Comparison of ENCODE assay signal across 2 cellular contexts in the genomic region with DNA sequence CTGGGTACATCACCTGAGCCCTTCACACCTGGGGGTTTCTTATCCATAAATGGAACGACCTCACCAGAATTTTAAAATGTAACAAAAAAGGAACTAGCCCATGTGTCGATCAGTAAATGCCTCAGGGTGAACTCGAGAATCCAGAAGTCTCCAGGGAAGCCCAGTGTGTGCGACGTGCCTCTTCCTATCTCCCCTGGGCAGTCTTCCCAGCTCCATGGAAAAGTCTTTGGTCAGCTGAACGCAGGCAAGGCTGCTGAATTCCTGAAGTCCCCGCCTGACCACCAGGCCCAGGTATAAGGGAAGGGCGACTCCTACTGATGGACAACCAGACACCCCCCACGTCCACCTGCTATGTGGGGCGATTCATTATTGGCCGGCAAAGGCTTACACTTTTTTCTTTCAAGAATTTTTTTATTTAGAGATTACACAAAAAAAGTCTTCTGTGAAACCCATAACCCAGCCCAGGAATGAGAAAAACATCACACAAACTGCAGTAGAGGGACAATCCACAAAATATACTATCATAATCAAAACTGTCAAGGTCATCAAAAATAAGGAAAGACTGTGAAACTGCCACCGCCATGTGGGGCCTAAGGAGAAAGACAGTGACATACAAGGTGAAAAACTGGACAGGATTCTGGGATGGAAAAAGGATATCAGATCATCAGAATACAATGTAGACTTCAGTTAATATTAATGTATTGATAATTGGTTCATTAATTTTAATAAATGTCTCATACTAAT.
TF ChIP-seq lines count a peak whose summit lies in the region.

No MANE protein-coding gene starts in this region.

TF ChIP-seq in A549, 52 proteins besides CTCF, POLR2A, EP300 and RAD21 (continued from another document):
- TF ChIP-seq, protein P1, sequence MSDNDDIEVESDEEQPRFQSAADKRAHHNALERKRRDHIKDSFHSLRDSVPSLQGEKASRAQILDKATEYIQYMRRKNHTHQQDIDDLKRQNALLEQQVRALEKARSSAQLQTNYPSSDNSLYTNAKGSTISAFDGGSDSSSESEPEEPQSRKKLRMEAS (IDR thresholded peaks at IDR 0.05): no peak
- TF ChIP-seq, protein P2, sequence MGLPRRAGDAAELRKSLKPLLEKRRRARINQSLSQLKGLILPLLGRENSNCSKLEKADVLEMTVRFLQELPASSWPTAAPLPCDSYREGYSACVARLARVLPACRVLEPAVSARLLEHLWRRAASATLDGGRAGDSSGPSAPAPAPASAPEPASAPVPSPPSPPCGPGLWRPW (IDR thresholded peaks at IDR 0.05): no peak
- no peak for TF ChIP-seq E2F6 (IDR thresholded peaks at IDR 0.05; ENCODE audit: borderline replicate concordance, low read depth)
TF ChIP-seq in A549: peak in this region for 1.

TF ChIP-seq in GM23338, 12 proteins besides CTCF, POLR2A, EP300 and RAD21 (continued from another document):
- TF ChIP-seq, protein P3, sequence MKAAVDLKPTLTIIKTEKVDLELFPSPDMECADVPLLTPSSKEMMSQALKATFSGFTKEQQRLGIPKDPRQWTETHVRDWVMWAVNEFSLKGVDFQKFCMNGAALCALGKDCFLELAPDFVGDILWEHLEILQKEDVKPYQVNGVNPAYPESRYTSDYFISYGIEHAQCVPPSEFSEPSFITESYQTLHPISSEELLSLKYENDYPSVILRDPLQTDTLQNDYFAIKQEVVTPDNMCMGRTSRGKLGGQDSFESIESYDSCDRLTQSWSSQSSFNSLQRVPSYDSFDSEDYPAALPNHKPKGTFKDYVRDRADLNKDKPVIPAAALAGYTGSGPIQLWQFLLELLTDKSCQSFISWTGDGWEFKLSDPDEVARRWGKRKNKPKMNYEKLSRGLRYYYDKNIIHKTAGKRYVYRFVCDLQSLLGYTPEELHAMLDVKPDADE (IDR thresholded peaks at IDR 0.05): no peak
- no peak for TF ChIP-seq ZNF462 (CRISPR knock-in tag; IDR thresholded peaks at IDR 0.05)
TF ChIP-seq in GM23338: peak in this region for 0.
